ENCODE assay signal across 8 cellular contexts in the genomic region with DNA sequence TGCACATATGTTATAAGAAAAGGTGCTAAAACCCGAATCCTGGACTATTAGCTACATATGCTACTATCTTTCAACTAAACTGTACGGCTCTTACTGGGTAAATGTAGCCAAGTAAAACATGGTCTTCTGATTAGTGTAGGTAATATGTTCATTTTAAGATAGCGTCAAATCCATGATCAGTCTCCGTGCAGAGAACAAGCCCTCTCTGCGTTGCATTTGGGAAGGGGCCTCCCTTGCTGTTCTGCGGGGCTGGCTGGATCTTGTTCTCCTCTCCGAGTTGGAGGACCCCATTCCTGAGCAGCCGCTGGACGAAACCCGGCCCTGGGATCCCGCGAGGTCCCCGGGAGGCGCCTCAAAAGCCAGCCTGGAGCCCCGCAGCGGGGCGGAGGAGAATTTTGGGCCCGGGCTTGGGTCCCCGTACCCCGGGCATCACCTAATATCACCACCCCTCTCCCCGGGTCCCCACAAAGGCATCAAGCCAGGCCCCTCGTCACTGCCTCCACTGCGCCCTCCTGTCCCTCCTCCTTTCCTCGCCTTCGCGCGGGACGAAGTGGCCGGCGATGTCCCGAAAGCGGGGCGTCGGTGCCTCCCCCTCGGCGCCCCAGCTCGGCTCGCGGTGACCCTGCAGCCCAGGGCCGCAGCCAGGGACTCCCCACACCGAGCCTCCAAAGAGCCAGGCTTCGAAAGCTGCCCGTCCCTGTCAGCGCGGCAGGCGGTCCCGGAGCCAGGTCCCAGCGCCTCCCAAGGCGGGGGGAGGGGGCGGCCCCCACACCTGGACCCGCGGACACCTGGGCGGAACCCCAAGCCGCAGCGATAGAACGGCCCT. TPM values are rescaled to one million over a fixed set of nuclear protein-coding genes. Genes with fewer than 3 reads are reported as not detected.
A peak's percentile ranks its signal among the peaks of the same experiment; 100 is the strongest.
DNase-seq lines count a peak whose midpoint lies in the region; ATAC-seq and TF ChIP-seq lines count a peak whose summit lies in the region.

No MANE protein-coding gene starts in this region.

- no peaks in the 10 kb centered on the region for H3K4me1 ChIP-seq in RWPE2 (ENCODE audit: insufficient read depth, poor library complexity, severe bottlenecking)
- peaks cover 0 to 10% (median 6%) of the 10 kb centered on the region in 3 donors for H3K4me1 ChIP-seq in gastroesophageal sphincter
- H3K4me1 ChIP-seq in prostate gland (replicated peaks) = peaks cover 6% of the 10 kb centered on the region

- H3K9me3 ChIP-seq in RWPE2 (ENCODE audit: severe bottlenecking) (no peaks in the 10 kb centered on the region), gastroesophageal sphincter (no peaks in the 10 kb centered on the region), prostate gland (no peaks in the 10 kb centered on the region)

- H3K4me3 ChIP-seq in GM06990 (replicated peaks; ENCODE audit: low read depth, low read length) (0 out of 2 replicates have a peak overlapping the region, but pooled peaks have one; percentile 5), RWPE2 (ENCODE audit: severe bottlenecking) (peak overlapping the region; percentile 28), gastroesophageal sphincter (peak overlapping the region; percentile 23 to 51), prostate gland (peak overlapping the region; percentile 7 to 32)

- 14 to 54% methylated on average over 6 to 15 of the region's 56 CpGs for WGBS in gastroesophageal sphincter (ENCODE audit: low coverage in 1 of 2), 2 donors
- WGBS in prostate gland = 19% methylated on average over 41 of the region's 56 CpGs

- no peak for TF ChIP-seq EP300 in gastroesophageal sphincter (IDR thresholded peaks at IDR 0.05)

- H3K27me3 ChIP-seq in GM06990 (replicated peaks; ENCODE audit: control insufficient read depth, insufficient read depth, low read length) = no peaks in the 10 kb centered on the region; the same call in 1 of the 2 replicates
- H3K27me3 ChIP-seq in RWPE2 (ENCODE audit: insufficient read depth, poor library complexity, severe bottlenecking) = peaks cover 5% of the 10 kb centered on the region
- peaks cover 71% of the 10 kb centered on the region for H3K27me3 ChIP-seq in gastroesophageal sphincter
- peaks cover 5% of the 10 kb centered on the region for H3K27me3 ChIP-seq in prostate gland (replicated peaks; ENCODE audit: insufficient read depth)

- TF ChIP-seq CTCF in GM06990 (IDR thresholded peaks at IDR 0.05; ENCODE audit: insufficient read depth, low read length, poor library complexity, severe bottlenecking) (no peak), RWPE2 (IDR thresholded peaks at IDR 0.05; ENCODE audit: poor library complexity, severe bottlenecking) (no peak), gastroesophageal sphincter (IDR thresholded peaks at IDR 0.05) (no peak), prostate gland (IDR thresholded peaks at IDR 0.05) (no peak)

- DNase-seq in GM06990 (ENCODE audit: extremely low read depth, insufficient read length) (no peak), RWPE2 (ENCODE audit: low spot score) (no peak), prostate gland (ENCODE audit: low spot score) (no peak), NCI-H345 (lab: John Stamatoyannopoulos, UW) (no peak), amniotic stem cell (lab: John Stamatoyannopoulos, UW) (no peak), NCI-H2171 treated with DMSO at 0.1 percent for 48 hours (lab: John Stamatoyannopoulos, UW) (no peak)

- TF ChIP-seq POLR2A in gastroesophageal sphincter (IDR thresholded peaks at IDR 0.05) = no peak
- no peak for TF ChIP-seq POLR2A in prostate gland (IDR thresholded peaks at IDR 0.05)

- H3K36me3 ChIP-seq in GM06990 (ENCODE audit: control insufficient read depth, insufficient read depth, low read length) (no peaks in the 10 kb centered on the region), RWPE2 (ENCODE audit: low read depth) (no peaks in the 10 kb centered on the region), gastroesophageal sphincter (no peaks in the 10 kb centered on the region), prostate gland (no peaks in the 10 kb centered on the region)

- intact Hi-C loops in prostate gland (cut with DNase I) = loop anchor here (5.0 kb wide), 1 partner anchor 467 kb away; no protein-coding TSS in a partner anchor

- H3K27ac ChIP-seq in RWPE2 (ENCODE audit: poor library complexity, severe bottlenecking) (no peak overlapping the region), gastroesophageal sphincter (peak overlapping the region in 1 of 4 donors; percentile 26), prostate gland (no peak overlapping the region)

- ATAC-seq in RWPE2 (ENCODE audit: low read depth) = peak; percentile 47
- peak; percentile 25 for ATAC-seq in gastroesophageal sphincter
- ATAC-seq in HG02973 (IDR thresholded peaks at IDR 0.05; ENCODE audit: unreplicated experiment) = no peak

RNA-seq across cellular contexts. Expression of gene FBXO3, which starts 54.5 kb away (rescaled TPM):
- total RNA-seq in gastroesophageal sphincter (10 to 100 TPM; 38.8 to 81.4 (median 55.7) TPM), prostate gland (10 to 100 TPM; 24.5 to 45.0 TPM)
